7 cellular contexts compared by ENCODE assay signal in genomic region chr6:167683028-167683862, GRCh38.
DNase-seq lines count a peak whose midpoint lies in the region; ATAC-seq and TF ChIP-seq lines count a peak whose summit lies in the region.

No MANE protein-coding gene starts in this region.

- no peak overlapping the region for H3K4me2 ChIP-seq in fibroblast of lung (ENCODE audit: extremely low read depth, insufficient read depth, low read length)

- no peak overlapping the region for H2AFZ ChIP-seq in fibroblast of lung (ENCODE audit: low read length)

- TF ChIP-seq CTCF in RWPE2 (IDR thresholded peaks at IDR 0.05; ENCODE audit: poor library complexity, severe bottlenecking), result no peak
- TF ChIP-seq CTCF in fibroblast of lung (conservative IDR thresholded peaks at IDR 0.05 in 1 of 2, IDR thresholded peaks at IDR 0.05 in 1 of 2; ENCODE audit: low read depth in 1 of 2, low read length in 2 of 2), result no peak
- no peak for TF ChIP-seq CTCF in upper lobe of right lung (IDR thresholded peaks at IDR 0.05)

- intact Hi-C loops in upper lobe of right lung (cut with DNase I), result no loop called here

- ATAC-seq in RWPE2 (ENCODE audit: low read depth) (peak; percentile 87), upper lobe of right lung (peak; percentile 65), GM19328 (IDR thresholded peaks at IDR 0.05; ENCODE audit: unreplicated experiment) (no peak), HG02852 (IDR thresholded peaks at IDR 0.05; ENCODE audit: unreplicated experiment) (no peak), HG03442 (IDR thresholded peaks at IDR 0.05; ENCODE audit: unreplicated experiment) (no peak)

- no peaks in the 10 kb centered on the region for H3K36me3 ChIP-seq in RWPE2 (ENCODE audit: low read depth)
- H3K36me3 ChIP-seq in fibroblast of lung (ENCODE audit: control insufficient read depth, insufficient read depth, low read length), result no peaks in the 10 kb centered on the region
- no peaks in the 10 kb centered on the region for H3K36me3 ChIP-seq in upper lobe of right lung

- no peaks in the 10 kb centered on the region for H4K20me1 ChIP-seq in fibroblast of lung (ENCODE audit: control insufficient read depth, extremely low read depth, insufficient read depth, low read length)

- no peak overlapping the region for H3K9ac ChIP-seq in fibroblast of lung (ENCODE audit: insufficient read depth, low read length)

- no peak overlapping the region for H3K4me3 ChIP-seq in RWPE2 (ENCODE audit: severe bottlenecking)
- H3K4me3 ChIP-seq in fibroblast of lung (replicated peaks in 1 of 4; ENCODE audit: control extremely low read depth in 1 of 4, insufficient read depth in 1 of 4, low read depth in 3 of 4, low read length in 4 of 4), result no peak overlapping the region
- H3K4me3 ChIP-seq in upper lobe of right lung, result no peak overlapping the region

- H3K79me2 ChIP-seq in fibroblast of lung (ENCODE audit: control insufficient read depth, insufficient read depth, low read length), result no peaks in the 10 kb centered on the region

- H3K9me3 ChIP-seq in RWPE2 (ENCODE audit: severe bottlenecking) (no peaks in the 10 kb centered on the region), fibroblast of lung (ENCODE audit: control insufficient read depth, insufficient read depth, low read depth, low read length) (no peaks in the 10 kb centered on the region), upper lobe of right lung (no peaks in the 10 kb centered on the region)

- H3K27ac ChIP-seq in RWPE2 (ENCODE audit: poor library complexity, severe bottlenecking) (peak overlapping the region; percentile 12), fibroblast of lung (ENCODE audit: insufficient read depth, low read length) (no peak overlapping the region), upper lobe of right lung (peak overlapping the region; percentile 27)

- no peak for DNase-seq in RWPE2 (ENCODE audit: low spot score)
- peak; percentile 22 to 93 for DNase-seq in fibroblast of lung (ENCODE audit: low read depth in 2 of 2)
- DNase-seq in middle frontal gyrus (ENCODE audit: extremely low spot score, low spot score), result peak; percentile 79
- peak; percentile 57 for DNase-seq in upper lobe of right lung

- H3K4me1 ChIP-seq in RWPE2 (ENCODE audit: insufficient read depth, poor library complexity, severe bottlenecking) (peaks cover 9% of the 10 kb centered on the region), fibroblast of lung (ENCODE audit: control insufficient read depth, extremely low read depth, insufficient read depth, low read length) (no peaks in the 10 kb centered on the region), upper lobe of right lung (peaks cover 14% of the 10 kb centered on the region)

- peaks cover 18% of the 10 kb centered on the region for H3K27me3 ChIP-seq in RWPE2 (ENCODE audit: insufficient read depth, poor library complexity, severe bottlenecking)
- H3K27me3 ChIP-seq in fibroblast of lung (ENCODE audit: control insufficient read depth, insufficient read depth, low read length), result no peaks in the 10 kb centered on the region
- peaks cover 12% of the 10 kb centered on the region for H3K27me3 ChIP-seq in upper lobe of right lung

Comparison
In these comparisons a context has a peak if more than half of its experiments do, and no peak if none do; other contexts are left out.
1. ATAC-seq: peak in RWPE2 (single experiment) and upper lobe of right lung (single experiment); none in GM19328 (single experiment), HG02852 (single experiment) and HG03442 (single experiment).